Comparison of ENCODE assay signal across 28 cellular contexts in the genomic region with DNA sequence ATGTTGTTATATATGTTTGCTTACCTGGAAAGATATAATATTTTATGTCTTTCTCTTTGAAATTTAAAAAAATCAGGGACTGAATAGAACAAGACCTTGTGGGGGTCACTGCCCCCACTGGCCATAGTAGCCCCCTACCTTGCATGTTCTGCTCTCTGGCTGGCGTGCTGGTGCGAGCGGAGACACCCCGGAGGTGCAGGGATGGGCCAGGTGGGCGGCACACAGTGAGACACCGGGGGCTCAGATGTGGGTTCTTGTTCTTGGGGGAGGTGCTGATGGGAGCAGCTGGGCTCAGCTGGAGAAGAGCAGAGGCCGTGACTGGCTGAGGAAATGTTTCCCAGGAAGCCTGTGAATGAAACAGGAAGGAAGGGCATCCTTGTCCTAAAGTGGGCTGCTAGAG. TPM values are rescaled to one million over a fixed set of nuclear protein-coding genes. Genes with fewer than 3 reads are reported as not detected.
"Had no signal": no experiment of that assay in that cellular context is flagged by ENCODE, and none has a peak within 500 bp of the region (broad histone marks: within the 10 kb centered on the region; RNA-seq: fewer than 3 reads in every experiment).

No MANE protein-coding gene starts in this region.

- H3K27ac Mint-ChIP-seq: mesothelial cell of epicardium; naive B cell; nephron; neural progenitor cell; stimulated activated memory B cell treated with anti-CD40 and anti-IgM and Interleukin-4, amounts not matched to agents 10 μg/mL and 1 μg/mL and 100 μg/mL, for 72 hours had no signal

- H3K36me3 Mint-ChIP-seq: mesothelial cell of epicardium; neural progenitor cell; stimulated activated memory B cell treated with anti-CD40 and anti-IgM and Interleukin-4, amounts not matched to agents 10 μg/mL and 1 μg/mL and 100 μg/mL, for 72 hours had no signal

- H3K27ac ChIP-seq: dorsolateral prefrontal cortex, epithelial cell of prostate, gastrocnemius medialis, neural progenitor cell, prostate gland, sigmoid colon, thoracic aorta, tibial nerve, upper lobe of left lung had no signal

- H3K36me3 ChIP-seq: gastrocnemius medialis, neural progenitor cell, prostate gland, sigmoid colon, thoracic aorta, tibial nerve, upper lobe of left lung had no signal

- H3K4me3 Mint-ChIP-seq: mesothelial cell of epicardium; naive B cell; nephron; neural progenitor cell; stimulated activated memory B cell treated with anti-CD40 and anti-IgM and Interleukin-4, amounts not matched to agents 10 μg/mL and 1 μg/mL and 100 μg/mL, for 72 hours had no signal

- H3K4me3 ChIP-seq: dorsolateral prefrontal cortex, gastrocnemius medialis, mucosa of descending colon, neural progenitor cell, prostate gland, sigmoid colon, thoracic aorta, tibial nerve, upper lobe of left lung had no signal

- H3K9me3 ChIP-seq: prostate gland had no signal

- H3K9ac ChIP-seq: neural progenitor cell had no signal

- H3K4me2 ChIP-seq: neural progenitor cell had no signal

- H3K27me3 ChIP-seq: gastrocnemius medialis, neural progenitor cell, sigmoid colon, tibial nerve, upper lobe of left lung had no signal

- H3K4me1 ChIP-seq: gastrocnemius medialis, neural progenitor cell, prostate gland, sigmoid colon, tibial nerve, upper lobe of left lung had no signal

- DNase-seq: dorsolateral prefrontal cortex; effector CD4-positive, alpha-beta T cell; foreskin fibroblast; gastrocnemius medialis; head of caudate nucleus; mesenchymal stem cell; mucosa of descending colon; naive B cell; right cardiac atrium; sigmoid colon; stimulated activated CD4-positive, alpha-beta T cell treated with anti-CD3 and anti-CD28 coated beads, Interleukin-4, amount 100 ng/mL, for 4 hours; stimulated activated naive CD8-positive, alpha-beta T cell treated with anti-CD3 and anti-CD28 coated beads, Interleukin-15, Interleukin-2, amounts not matched to agents 100 U/mL and 50 U/mL, for 24 hours; substantia nigra; upper lobe of left lung had no signal

- H3K4me1 Mint-ChIP-seq: mesothelial cell of epicardium; naive B cell; nephron; neural progenitor cell; stimulated activated memory B cell treated with anti-CD40 and anti-IgM and Interleukin-4, amounts not matched to agents 10 μg/mL and 1 μg/mL and 100 μg/mL, for 72 hours had no signal

RNA-seq across cellular contexts. Expression of a gene that starts 20.2 kb away (rescaled TPM):
- total RNA-seq: esophagus mucosa, gastrocnemius medialis, glomerular endothelial cell, left lobe of liver, lung microvascular endothelial cell, mesothelial cell of epicardium, mucosa of descending colon, osteoblast, right cardiac atrium, skeletal muscle tissue, thoracic aorta, upper lobe of left lung had no signal
